Comparison of ENCODE assay signal across 10 cellular contexts in the genomic region with DNA sequence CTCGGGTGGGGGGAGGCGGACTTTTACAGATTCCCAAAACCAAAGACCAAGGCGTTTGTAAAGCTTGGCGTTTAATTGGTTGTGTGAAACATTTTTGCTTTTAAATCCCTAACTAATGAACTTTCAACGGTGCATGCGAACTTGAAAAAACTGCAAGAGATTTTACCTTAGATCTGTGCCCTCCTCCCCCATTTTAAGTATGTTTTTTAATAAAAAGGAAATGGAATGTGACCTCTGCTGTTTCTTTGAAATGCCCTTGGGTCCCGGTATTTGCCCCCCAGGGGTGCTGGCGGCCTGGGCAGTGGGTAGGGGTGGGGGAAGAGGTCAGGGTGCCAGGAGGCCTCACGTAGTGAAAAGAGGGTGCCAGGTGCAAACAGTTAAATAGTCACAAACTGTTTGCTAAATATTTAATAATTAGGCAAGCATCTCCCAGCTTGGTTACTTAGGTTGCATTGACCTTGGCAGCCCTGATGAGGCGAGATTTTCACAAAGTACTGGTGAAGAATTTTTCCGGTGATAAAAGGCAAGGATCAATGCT.
DNase-seq lines count a peak whose midpoint lies in the region; ATAC-seq and TF ChIP-seq lines count a peak whose summit lies in the region.
"Had no signal": no experiment of that assay in that cellular context is flagged by ENCODE, and none has a peak within 500 bp of the region (broad histone marks: within the 10 kb centered on the region; RNA-seq: fewer than 3 reads in every experiment).

No MANE protein-coding gene starts in this region.

- peaks cover 15% of the 10 kb centered on the region for H3K4me1 Mint-ChIP-seq in activated CD4-positive, alpha-beta T cell treated with anti-CD3 and anti-CD28 coated beads for 36 hours
- peaks cover 8% of the 10 kb centered on the region for H3K4me1 Mint-ChIP-seq in memory B cell
- peaks cover 7% of the 10 kb centered on the region for H3K4me1 Mint-ChIP-seq in activated T-helper 2 cell treated with anti-CD3 and anti-CD28 coated beads, Interferon-gamma antibody, Interleukin-2, Interleukin-4, amounts not matched to agents 10 μg/mL and 5 μg/mL and 100 μg/mL, durations not matched to agents 14 hours and 24 hours and 36 hours (ENCODE audit: low read depth)

- no peaks in the 10 kb centered on the region for H3K9me3 Mint-ChIP-seq in activated CD4-positive, alpha-beta T cell treated with anti-CD3 and anti-CD28 coated beads for 36 hours (ENCODE audit: low read depth)
- H3K9me3 Mint-ChIP-seq in memory B cell, result no peaks in the 10 kb centered on the region
- no peaks in the 10 kb centered on the region for H3K9me3 Mint-ChIP-seq in activated T-helper 2 cell treated with anti-CD3 and anti-CD28 coated beads, Interferon-gamma antibody, Interleukin-2, Interleukin-4, amounts not matched to agents 10 μg/mL and 5 μg/mL and 100 μg/mL, durations not matched to agents 14 hours and 24 hours and 36 hours

- H3K4me3 ChIP-seq in body of pancreas, result peak overlapping the region; percentile 29 to 36
- H3K4me3 ChIP-seq in thoracic aorta, result peak overlapping the region; percentile 73

- intact Hi-C loops in activated CD4-positive, alpha-beta T cell treated with anti-CD3 and anti-CD28 coated beads for 36 hours (cut with DNase I, micrococcal nuclease), result no loop called here
- intact Hi-C loops in body of pancreas (cut with DNase I), result no loop called here
- intact Hi-C loops in activated T-helper 2 cell treated with anti-CD3 and anti-CD28 coated beads, Interferon-gamma antibody, Interleukin-2, Interleukin-4, amounts not matched to agents 10 μg/mL and 5 μg/mL and 100 μg/mL, durations not matched to agents 14 hours and 24 hours and 36 hours (cut with micrococcal nuclease), result loop anchor here (5.0 kb wide), 3 partner anchors 328 to 583 kb away; no protein-coding TSS in a partner anchor

- no peak overlapping the region for H3K27ac Mint-ChIP-seq in activated CD4-positive, alpha-beta T cell treated with anti-CD3 and anti-CD28 coated beads for 36 hours
- no peak overlapping the region for H3K27ac Mint-ChIP-seq in memory B cell
- H3K27ac Mint-ChIP-seq in activated T-helper 2 cell treated with anti-CD3 and anti-CD28 coated beads, Interferon-gamma antibody, Interleukin-2, Interleukin-4, amounts not matched to agents 10 μg/mL and 5 μg/mL and 100 μg/mL, durations not matched to agents 14 hours and 24 hours and 36 hours, result no peak overlapping the region

- H3K36me3 Mint-ChIP-seq in activated CD4-positive, alpha-beta T cell treated with anti-CD3 and anti-CD28 coated beads for 36 hours (ENCODE audit: low read depth), result no peaks in the 10 kb centered on the region
- H3K36me3 Mint-ChIP-seq in memory B cell, result no peaks in the 10 kb centered on the region
- H3K36me3 Mint-ChIP-seq in activated T-helper 2 cell treated with anti-CD3 and anti-CD28 coated beads, Interferon-gamma antibody, Interleukin-2, Interleukin-4, amounts not matched to agents 10 μg/mL and 5 μg/mL and 100 μg/mL, durations not matched to agents 14 hours and 24 hours and 36 hours (ENCODE audit: low read depth), result no peaks in the 10 kb centered on the region

- H3K27ac ChIP-seq in body of pancreas (peak overlapping the region; percentile 35 to 90 (median 86)), thoracic aorta (no peak overlapping the region)
- H3K27ac ChIP-seq: brain microvascular endothelial cell had no signal

- WGBS in body of pancreas, 2 donors, result 2 to 3% methylated on average over 11 of the region's 11 CpGs

- peak overlapping the region; percentile 16 for H3K4me3 Mint-ChIP-seq in activated CD4-positive, alpha-beta T cell treated with anti-CD3 and anti-CD28 coated beads for 36 hours
- H3K4me3 Mint-ChIP-seq in memory B cell, result peak overlapping the region; percentile 46
- H3K4me3 Mint-ChIP-seq in activated T-helper 2 cell treated with anti-CD3 and anti-CD28 coated beads, Interferon-gamma antibody, Interleukin-2, Interleukin-4, amounts not matched to agents 10 μg/mL and 5 μg/mL and 100 μg/mL, durations not matched to agents 14 hours and 24 hours and 36 hours (ENCODE audit: low read depth), result no peak overlapping the region

- H3K27me3 Mint-ChIP-seq in activated CD4-positive, alpha-beta T cell treated with anti-CD3 and anti-CD28 coated beads for 36 hours, result peaks cover 51% of the 10 kb centered on the region
- peaks cover 33% of the 10 kb centered on the region for H3K27me3 Mint-ChIP-seq in memory B cell
- peaks cover 54% of the 10 kb centered on the region for H3K27me3 Mint-ChIP-seq in activated T-helper 2 cell treated with anti-CD3 and anti-CD28 coated beads, Interferon-gamma antibody, Interleukin-2, Interleukin-4, amounts not matched to agents 10 μg/mL and 5 μg/mL and 100 μg/mL, durations not matched to agents 14 hours and 24 hours and 36 hours (ENCODE audit: low read depth)

- TF ChIP-seq POLR2A in body of pancreas (IDR thresholded peaks at IDR 0.05), result no peak

- ATAC-seq in activated CD4-positive, alpha-beta T cell treated with anti-CD3 and anti-CD28 coated beads for 36 hours, result no peak
- ATAC-seq in body of pancreas (peak; percentile 13), memory B cell (ENCODE audit: low read depth) (no peak), thoracic aorta (ENCODE audit: insufficient number of reproducible peaks, low FRiP score, low read depth) (no peak), GM18520 (IDR thresholded peaks at IDR 0.05; ENCODE audit: unreplicated experiment) (no peak), GM21390 (IDR thresholded peaks at IDR 0.05; ENCODE audit: unreplicated experiment) (no peak)

- CTCF ChIA-PET in activated CD4-positive, alpha-beta T cell treated with anti-CD3 and anti-CD28 coated beads for 36 hours (lab: Charles Lee), result interaction anchor here (0.6 to 3.2 kb wide), 11 partner anchors 9 to 159 kb away, joined by 3 to 39 read pairs (median 5); no protein-coding TSS in a partner anchor

- H3K36me3 ChIP-seq in body of pancreas (replicated peaks in 1 of 2; ENCODE audit: insufficient read depth in 1 of 2, low read depth in 2 of 2) (no peaks in the 10 kb centered on the region), thoracic aorta (no peaks in the 10 kb centered on the region)
- H3K36me3 ChIP-seq: brain microvascular endothelial cell had no signal

- H3K4me1 ChIP-seq in body of pancreas (peaks cover 48% of the 10 kb centered on the region), thoracic aorta (ENCODE audit: control insufficient read depth in 1 of 2, low read depth in 2 of 2) (peaks cover 0 to 13% of the 10 kb centered on the region in 2 donors)

- no peaks in the 10 kb centered on the region for H3K9me3 ChIP-seq in body of pancreas
- no peaks in the 10 kb centered on the region for H3K9me3 ChIP-seq in thoracic aorta

- POLR2A ChIA-PET in activated CD4-positive, alpha-beta T cell treated with anti-CD3 and anti-CD28 coated beads for 36 hours (lab: Charles Lee), result interaction anchor here (0.7 kb wide), 1 partner anchor 238 kb away, joined by 7 read pairs; no protein-coding TSS in a partner anchor

- no peak for TF ChIP-seq CTCF in body of pancreas (IDR thresholded peaks at IDR 0.05)
- no peak for TF ChIP-seq CTCF in thoracic aorta (IDR thresholded peaks at IDR 0.05)

- DNase-seq in activated CD4-positive, alpha-beta T cell treated with anti-CD3 and anti-CD28 coated beads for 36 hours, result no peak
- DNase-seq in activated CD4-positive, alpha-beta T cell treated with anti-CD3 and anti-CD28 coated beads for 48 hours, result no peak
- DNase-seq in body of pancreas (peak in 3 of 4 donors; percentile 29 to 39 (median 39)), memory B cell (ENCODE audit: low spot score in 2 of 2) (no peak), thoracic aorta (ENCODE audit: low spot score) (no peak)
- no peak for DNase-seq in activated T-helper 2 cell treated with anti-CD3 and anti-CD28 coated beads, Interferon-gamma antibody, Interleukin-2, Interleukin-4, amounts not matched to agents 10 μg/mL and 5 μg/mL and 100 μg/mL, durations not matched to agents 14 hours and 24 hours and 36 hours (ENCODE audit: low spot score)
- DNase-seq: brain microvascular endothelial cell, NCI-H1694 had no signal

- H3K27me3 ChIP-seq in body of pancreas (no peaks in the 10 kb centered on the region), thoracic aorta (replicated peaks; ENCODE audit: insufficient read depth) (peaks cover 9% of the 10 kb centered on the region)

Comparison
In these comparisons a context has a peak if more than half of its experiments do, and no peak if none do; other contexts are left out.
1. DNase-seq: peak in body of pancreas (3 of 4); none in activated CD4-positive, alpha-beta T cell treated with anti-CD3 and anti-CD28 coated beads for 36 hours (single experiment), activated CD4-positive, alpha-beta T cell treated with anti-CD3 and anti-CD28 coated beads for 48 hours (single experiment), memory B cell (0 of 2), thoracic aorta (single experiment) and activated T-helper 2 cell treated with anti-CD3 and anti-CD28 coated beads, Interferon-gamma antibody, Interleukin-2, Interleukin-4, amounts not matched to agents 10 μg/mL and 5 μg/mL and 100 μg/mL, durations not matched to agents 14 hours and 24 hours and 36 hours (single experiment).
2. H3K27ac ChIP-seq: peak in body of pancreas (4 of 4); none in thoracic aorta (0 of 2).